In the genomic region with DNA sequence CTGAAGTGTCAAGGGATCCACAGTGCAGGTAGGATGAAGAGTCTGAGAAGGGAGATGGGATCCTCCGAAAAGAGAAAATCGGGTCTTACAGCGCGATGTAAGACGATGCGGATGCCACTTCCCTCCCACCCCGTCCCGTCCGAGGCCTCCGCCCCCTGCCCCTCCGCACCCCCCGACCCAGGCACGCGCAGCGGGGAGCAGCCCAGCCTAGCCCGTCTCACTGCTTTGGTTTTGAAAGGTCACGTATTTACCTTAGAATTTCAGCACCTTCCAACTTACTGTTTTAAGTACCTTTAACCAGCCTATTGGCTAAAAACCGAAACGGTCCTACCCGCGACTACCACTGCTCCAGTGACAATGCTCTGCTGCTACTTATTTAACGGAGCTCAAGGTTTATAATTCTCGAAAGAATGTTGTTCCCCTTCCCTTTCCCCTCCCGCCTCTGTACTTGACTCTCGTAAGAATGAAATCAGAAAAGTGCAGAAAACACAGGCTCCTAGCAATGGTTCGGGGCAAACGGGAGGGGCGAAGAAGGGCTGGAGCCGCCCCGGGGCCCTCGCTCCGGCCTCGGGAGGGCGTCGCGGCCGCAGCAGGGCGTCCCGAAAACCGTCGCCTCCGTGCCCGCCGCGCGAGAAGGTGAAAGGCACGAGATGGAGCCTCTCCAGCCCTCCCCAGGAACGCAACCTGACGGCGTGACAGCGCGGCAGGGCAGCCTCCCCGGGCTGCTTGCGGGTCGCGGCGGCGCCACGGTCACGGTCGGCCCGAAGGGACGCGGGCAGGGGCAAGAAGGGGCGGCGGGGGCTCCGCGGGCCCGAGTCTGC, we compare ENCODE assay signal across 1 cellular context.
TF ChIP-seq lines count a peak whose summit lies in the region.

No MANE protein-coding gene starts in this region.

TF ChIP-seq in GM12878, 131 proteins besides CTCF, POLR2A, EP300 and RAD21 (continued from another document):
- no peak for TF ChIP-seq EGR1 (IDR thresholded peaks at IDR 0.05; ENCODE audit: borderline replicate concordance in 1 of 2, low read depth in 2 of 2, low read length in 2 of 2)
- peak; percentile 53 for TF ChIP-seq NR2F1 (conservative IDR thresholded peaks at IDR 0.05)
- no peak for TF ChIP-seq PAX8 (IDR thresholded peaks at IDR 0.05)
- TF ChIP-seq NFXL1 (IDR thresholded peaks at IDR 0.05; ENCODE audit: borderline replicate concordance) = no peak
- no peak; the same call in 1 of the 2 replicates for TF ChIP-seq POLR2AphosphoS5 (IDR thresholded peaks at IDR 0.05; ENCODE audit: low read length)
- TF ChIP-seq SIX5 (IDR thresholded peaks at IDR 0.05; ENCODE audit: low read depth, low read length, severe bottlenecking) = no peak
- TF ChIP-seq DPF2 (IDR thresholded peaks at IDR 0.05) = peak; percentile 52
- no peak for TF ChIP-seq TCF12 (IDR thresholded peaks at IDR 0.05; ENCODE audit: low read depth, low read length)
- TF ChIP-seq, protein P1, sequence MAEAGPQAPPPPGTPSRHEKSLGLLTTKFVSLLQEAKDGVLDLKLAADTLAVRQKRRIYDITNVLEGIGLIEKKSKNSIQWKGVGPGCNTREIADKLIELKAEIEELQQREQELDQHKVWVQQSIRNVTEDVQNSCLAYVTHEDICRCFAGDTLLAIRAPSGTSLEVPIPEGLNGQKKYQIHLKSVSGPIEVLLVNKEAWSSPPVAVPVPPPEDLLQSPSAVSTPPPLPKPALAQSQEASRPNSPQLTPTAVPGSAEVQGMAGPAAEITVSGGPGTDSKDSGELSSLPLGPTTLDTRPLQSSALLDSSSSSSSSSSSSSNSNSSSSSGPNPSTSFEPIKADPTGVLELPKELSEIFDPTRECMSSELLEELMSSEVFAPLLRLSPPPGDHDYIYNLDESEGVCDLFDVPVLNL (IDR thresholded peaks at IDR 0.05; ENCODE audit: low read depth, low read length) = no peak
- no peak; the same call in 1 of the 2 replicates for TF ChIP-seq SIN3A (IDR thresholded peaks at IDR 0.05; ENCODE audit: low read depth, low read length)
- TF ChIP-seq YY1 (IDR thresholded peaks at IDR 0.05; ENCODE audit: low read depth, low read length) = no peak
- no peak for TF ChIP-seq BACH1 (IDR thresholded peaks at IDR 0.05; ENCODE audit: borderline replicate concordance)
- no peak for TF ChIP-seq NR2C2 (IDR thresholded peaks at IDR 0.05; ENCODE audit: borderline replicate concordance, control insufficient read depth, insufficient read length, low read depth)
- peak; percentile 75 for TF ChIP-seq GATAD2B (conservative IDR thresholded peaks at IDR 0.05; ENCODE audit: low read depth)
- TF ChIP-seq ZNF207 (IDR thresholded peaks at IDR 0.05; ENCODE audit: borderline replicate concordance) = peak; percentile 49; the same call in 1 of the 2 replicates
- TF ChIP-seq, protein P2, sequence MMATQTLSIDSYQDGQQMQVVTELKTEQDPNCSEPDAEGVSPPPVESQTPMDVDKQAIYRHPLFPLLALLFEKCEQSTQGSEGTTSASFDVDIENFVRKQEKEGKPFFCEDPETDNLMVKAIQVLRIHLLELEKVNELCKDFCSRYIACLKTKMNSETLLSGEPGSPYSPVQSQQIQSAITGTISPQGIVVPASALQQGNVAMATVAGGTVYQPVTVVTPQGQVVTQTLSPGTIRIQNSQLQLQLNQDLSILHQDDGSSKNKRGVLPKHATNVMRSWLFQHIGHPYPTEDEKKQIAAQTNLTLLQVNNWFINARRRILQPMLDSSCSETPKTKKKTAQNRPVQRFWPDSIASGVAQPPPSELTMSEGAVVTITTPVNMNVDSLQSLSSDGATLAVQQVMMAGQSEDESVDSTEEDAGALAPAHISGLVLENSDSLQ (IDR thresholded peaks at IDR 0.05) = no peak
- TF ChIP-seq RBBP5 (conservative IDR thresholded peaks at IDR 0.05) = no peak
